1 cellular context compared by ENCODE assay signal in the genomic region with DNA sequence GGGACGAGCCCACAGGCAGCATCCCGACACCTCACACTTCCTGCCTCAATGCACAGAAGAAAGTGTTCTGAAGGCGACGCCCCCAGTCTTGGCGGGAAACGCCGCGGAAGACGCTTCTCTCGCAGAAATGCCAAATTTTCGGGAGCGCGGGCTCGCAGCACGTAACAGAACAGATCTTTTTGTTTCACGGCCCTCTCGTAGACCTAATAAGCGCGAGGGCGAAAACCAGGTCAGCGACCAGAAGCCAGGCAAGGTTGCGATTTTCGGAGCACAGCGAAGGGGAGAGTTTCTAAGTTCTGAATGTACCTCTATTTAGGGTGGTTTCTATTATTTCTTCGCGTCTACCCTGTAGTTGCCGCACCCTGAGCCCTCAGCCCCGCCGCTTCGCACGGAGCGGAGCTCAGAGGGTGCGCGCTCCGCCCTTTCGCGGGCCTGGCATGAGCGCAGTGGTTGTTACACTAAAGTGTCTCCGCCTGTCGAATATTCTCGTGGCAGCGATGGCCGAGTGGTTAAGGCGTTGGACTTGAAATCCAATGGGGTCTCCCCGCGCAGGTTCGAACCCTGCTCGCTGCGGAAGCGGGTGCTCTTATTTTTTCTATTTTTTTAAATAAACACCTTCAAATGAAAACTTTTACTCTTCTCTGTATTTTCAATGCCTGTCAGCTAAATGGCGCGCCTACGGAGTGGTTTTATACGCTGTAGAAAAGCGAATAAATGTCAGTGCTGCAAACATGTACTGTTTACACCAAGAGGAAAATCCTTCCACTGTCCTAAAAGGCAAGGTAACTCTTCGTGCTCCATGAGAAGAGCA.
TF ChIP-seq lines count a peak whose summit lies in the region.

No MANE protein-coding gene starts in this region.

TF ChIP-seq in HepG2, 621 proteins besides CTCF, POLR2A, EP300 and RAD21 (continued from another document and continues in another):
- no peak for TF ChIP-seq ZNF562 (CRISPR knock-in tag; IDR thresholded peaks at IDR 0.05; ENCODE audit: borderline replicate concordance)
- no peak for TF ChIP-seq RORA (CRISPR knock-in tag; IDR thresholded peaks at IDR 0.05)
- TF ChIP-seq ZBTB42 (CRISPR knock-in tag; IDR thresholded peaks at IDR 0.05), result no peak; the same call in 1 of the 2 replicates
- no peak for TF ChIP-seq PHF5A (CRISPR knock-in tag; IDR thresholded peaks at IDR 0.05; ENCODE audit: low read depth, unreplicated experiment)
- no peak; the same call in 1 of the 2 replicates for TF ChIP-seq HMG20B (CRISPR knock-in tag; conservative IDR thresholded peaks at IDR 0.05)
- no peak for TF ChIP-seq ZBTB3 (CRISPR knock-in tag; IDR thresholded peaks at IDR 0.05; ENCODE audit: borderline replicate concordance, low read depth)
- no peak for TF ChIP-seq PLRG1 (conservative IDR thresholded peaks at IDR 0.05)
- no peak for TF ChIP-seq RFX3 (CRISPR knock-in tag; IDR thresholded peaks at IDR 0.05)
- no peak for TF ChIP-seq KDM4B (CRISPR knock-in tag; IDR thresholded peaks at IDR 0.05)
- TF ChIP-seq ZNF329 (CRISPR knock-in tag; IDR thresholded peaks at IDR 0.05; ENCODE audit: low read depth), result no peak
- no peak for TF ChIP-seq MAFF (IDR thresholded peaks at IDR 0.05; ENCODE audit: low read depth, low read length)
- no peak for TF ChIP-seq NONO (IDR thresholded peaks at IDR 0.05)
- TF ChIP-seq NONO (CRISPR knock-in tag; conservative IDR thresholded peaks at IDR 0.05), result peak; percentile 49
- no peak for TF ChIP-seq LBX2 (CRISPR knock-in tag; IDR thresholded peaks at IDR 0.05; ENCODE audit: borderline replicate concordance)
- no peak; the same call in 1 of the 2 replicates for TF ChIP-seq SUZ12 (IDR thresholded peaks at IDR 0.05; ENCODE audit: low read depth, low read length)
- peak; percentile 88 for TF ChIP-seq SRSF1 (optimal IDR thresholded peaks at IDR 0.05; ENCODE audit: low read depth, low read length)
- TF ChIP-seq ZNF382 (CRISPR knock-in tag; IDR thresholded peaks at IDR 0.05; ENCODE audit: borderline replicate concordance), result no peak
- no peak for TF ChIP-seq ZNF343 (CRISPR knock-in tag; IDR thresholded peaks at IDR 0.05)
- peak; percentile 70; the same call in 1 of the 2 replicates for TF ChIP-seq ZBTB39 (CRISPR knock-in tag; IDR thresholded peaks at IDR 0.05)
- peak; percentile 26; the same call in 1 of the 2 replicates for TF ChIP-seq CCDC6 (CRISPR knock-in tag; IDR thresholded peaks at IDR 0.05)
- no peak for TF ChIP-seq SMARCE1 (IDR thresholded peaks at IDR 0.05; ENCODE audit: borderline replicate concordance)
- TF ChIP-seq, protein P1, sequence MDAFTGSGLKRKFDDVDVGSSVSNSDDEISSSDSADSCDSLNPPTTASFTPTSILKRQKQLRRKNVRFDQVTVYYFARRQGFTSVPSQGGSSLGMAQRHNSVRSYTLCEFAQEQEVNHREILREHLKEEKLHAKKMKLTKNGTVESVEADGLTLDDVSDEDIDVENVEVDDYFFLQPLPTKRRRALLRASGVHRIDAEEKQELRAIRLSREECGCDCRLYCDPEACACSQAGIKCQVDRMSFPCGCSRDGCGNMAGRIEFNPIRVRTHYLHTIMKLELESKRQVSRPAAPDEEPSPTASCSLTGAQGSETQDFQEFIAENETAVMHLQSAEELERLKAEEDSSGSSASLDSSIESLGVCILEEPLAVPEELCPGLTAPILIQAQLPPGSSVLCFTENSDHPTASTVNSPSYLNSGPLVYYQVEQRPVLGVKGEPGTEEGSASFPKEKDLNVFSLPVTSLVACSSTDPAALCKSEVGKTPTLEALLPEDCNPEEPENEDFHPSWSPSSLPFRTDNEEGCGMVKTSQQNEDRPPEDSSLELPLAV (CRISPR knock-in tag; conservative IDR thresholded peaks at IDR 0.05; ENCODE audit: low read depth), result no peak
- peak; percentile 58; the same call in 1 of the 2 replicates for TF ChIP-seq SP5 (CRISPR knock-in tag; IDR thresholded peaks at IDR 0.05; ENCODE audit: borderline replicate concordance, low read depth)
- peak; percentile 64; the same call in 1 of the 2 replicates for TF ChIP-seq ZNF430 (CRISPR knock-in tag; IDR thresholded peaks at IDR 0.05)
- TF ChIP-seq PCBP2 (optimal IDR thresholded peaks at IDR 0.05; ENCODE audit: low read depth, low read length, poor library complexity, severe bottlenecking), result no peak
- TF ChIP-seq PRPF4 (IDR thresholded peaks at IDR 0.05; ENCODE audit: low read depth, low read length, poor library complexity, severe bottlenecking), result no peak
- no peak for TF ChIP-seq KAT2B (IDR thresholded peaks at IDR 0.05; ENCODE audit: borderline replicate concordance, low read depth, low read length)
- TF ChIP-seq, protein P2, sequence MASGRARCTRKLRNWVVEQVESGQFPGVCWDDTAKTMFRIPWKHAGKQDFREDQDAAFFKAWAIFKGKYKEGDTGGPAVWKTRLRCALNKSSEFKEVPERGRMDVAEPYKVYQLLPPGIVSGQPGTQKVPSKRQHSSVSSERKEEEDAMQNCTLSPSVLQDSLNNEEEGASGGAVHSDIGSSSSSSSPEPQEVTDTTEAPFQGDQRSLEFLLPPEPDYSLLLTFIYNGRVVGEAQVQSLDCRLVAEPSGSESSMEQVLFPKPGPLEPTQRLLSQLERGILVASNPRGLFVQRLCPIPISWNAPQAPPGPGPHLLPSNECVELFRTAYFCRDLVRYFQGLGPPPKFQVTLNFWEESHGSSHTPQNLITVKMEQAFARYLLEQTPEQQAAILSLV (CRISPR knock-in tag; IDR thresholded peaks at IDR 0.05; ENCODE audit: borderline replicate concordance), result no peak; the same call in 1 of the 2 replicates
- TF ChIP-seq, protein P3, sequence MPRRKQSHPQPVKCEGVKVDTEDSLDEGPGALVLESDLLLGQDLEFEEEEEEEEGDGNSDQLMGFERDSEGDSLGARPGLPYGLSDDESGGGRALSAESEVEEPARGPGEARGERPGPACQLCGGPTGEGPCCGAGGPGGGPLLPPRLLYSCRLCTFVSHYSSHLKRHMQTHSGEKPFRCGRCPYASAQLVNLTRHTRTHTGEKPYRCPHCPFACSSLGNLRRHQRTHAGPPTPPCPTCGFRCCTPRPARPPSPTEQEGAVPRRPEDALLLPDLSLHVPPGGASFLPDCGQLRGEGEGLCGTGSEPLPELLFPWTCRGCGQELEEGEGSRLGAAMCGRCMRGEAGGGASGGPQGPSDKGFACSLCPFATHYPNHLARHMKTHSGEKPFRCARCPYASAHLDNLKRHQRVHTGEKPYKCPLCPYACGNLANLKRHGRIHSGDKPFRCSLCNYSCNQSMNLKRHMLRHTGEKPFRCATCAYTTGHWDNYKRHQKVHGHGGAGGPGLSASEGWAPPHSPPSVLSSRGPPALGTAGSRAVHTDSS (CRISPR knock-in tag; conservative IDR thresholded peaks at IDR 0.05), result no peak
- TF ChIP-seq TCF7 (IDR thresholded peaks at IDR 0.05; ENCODE audit: low read depth), result no peak
- TF ChIP-seq, protein P4, sequence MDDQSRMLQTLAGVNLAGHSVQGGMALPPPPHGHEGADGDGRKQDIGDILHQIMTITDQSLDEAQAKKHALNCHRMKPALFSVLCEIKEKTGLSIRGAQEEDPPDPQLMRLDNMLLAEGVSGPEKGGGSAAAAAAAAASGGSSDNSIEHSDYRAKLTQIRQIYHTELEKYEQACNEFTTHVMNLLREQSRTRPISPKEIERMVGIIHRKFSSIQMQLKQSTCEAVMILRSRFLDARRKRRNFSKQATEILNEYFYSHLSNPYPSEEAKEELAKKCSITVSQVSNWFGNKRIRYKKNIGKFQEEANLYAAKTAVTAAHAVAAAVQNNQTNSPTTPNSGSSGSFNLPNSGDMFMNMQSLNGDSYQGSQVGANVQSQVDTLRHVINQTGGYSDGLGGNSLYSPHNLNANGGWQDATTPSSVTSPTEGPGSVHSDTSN (CRISPR knock-in tag; IDR thresholded peaks at IDR 0.05; ENCODE audit: borderline replicate concordance), result no peak
- TF ChIP-seq RFX1 (IDR thresholded peaks at IDR 0.05), result no peak
- peak; percentile 98 for TF ChIP-seq MAF1 (CRISPR knock-in tag; IDR thresholded peaks at IDR 0.05; ENCODE audit: borderline replicate concordance)
- TF ChIP-seq, protein P5, sequence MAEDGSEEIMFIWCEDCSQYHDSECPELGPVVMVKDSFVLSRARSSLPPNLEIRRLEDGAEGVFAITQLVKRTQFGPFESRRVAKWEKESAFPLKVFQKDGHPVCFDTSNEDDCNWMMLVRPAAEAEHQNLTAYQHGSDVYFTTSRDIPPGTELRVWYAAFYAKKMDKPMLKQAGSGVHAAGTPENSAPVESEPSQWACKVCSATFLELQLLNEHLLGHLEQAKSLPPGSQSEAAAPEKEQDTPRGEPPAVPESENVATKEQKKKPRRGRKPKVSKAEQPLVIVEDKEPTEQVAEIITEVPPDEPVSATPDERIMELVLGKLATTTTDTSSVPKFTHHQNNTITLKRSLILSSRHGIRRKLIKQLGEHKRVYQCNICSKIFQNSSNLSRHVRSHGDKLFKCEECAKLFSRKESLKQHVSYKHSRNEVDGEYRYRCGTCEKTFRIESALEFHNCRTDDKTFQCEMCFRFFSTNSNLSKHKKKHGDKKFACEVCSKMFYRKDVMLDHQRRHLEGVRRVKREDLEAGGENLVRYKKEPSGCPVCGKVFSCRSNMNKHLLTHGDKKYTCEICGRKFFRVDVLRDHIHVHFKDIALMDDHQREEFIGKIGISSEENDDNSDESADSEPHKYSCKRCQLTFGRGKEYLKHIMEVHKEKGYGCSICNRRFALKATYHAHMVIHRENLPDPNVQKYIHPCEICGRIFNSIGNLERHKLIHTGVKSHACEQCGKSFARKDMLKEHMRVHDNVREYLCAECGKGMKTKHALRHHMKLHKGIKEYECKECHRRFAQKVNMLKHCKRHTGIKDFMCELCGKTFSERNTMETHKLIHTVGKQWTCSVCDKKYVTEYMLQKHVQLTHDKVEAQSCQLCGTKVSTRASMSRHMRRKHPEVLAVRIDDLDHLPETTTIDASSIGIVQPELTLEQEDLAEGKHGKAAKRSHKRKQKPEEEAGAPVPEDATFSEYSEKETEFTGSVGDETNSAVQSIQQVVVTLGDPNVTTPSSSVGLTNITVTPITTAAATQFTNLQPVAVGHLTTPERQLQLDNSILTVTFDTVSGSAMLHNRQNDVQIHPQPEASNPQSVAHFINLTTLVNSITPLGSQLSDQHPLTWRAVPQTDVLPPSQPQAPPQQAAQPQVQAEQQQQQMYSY (CRISPR knock-in tag; IDR thresholded peaks at IDR 0.05), result 0 out of 2 replicates have a peak, but pooled peaks have one; percentile 30
- no peak for TF ChIP-seq ZKSCAN5 (CRISPR knock-in tag; IDR thresholded peaks at IDR 0.05)
- no peak for TF ChIP-seq ZNF572 (CRISPR knock-in tag; IDR thresholded peaks at IDR 0.05)
- no peak for TF ChIP-seq NFE2L1 (CRISPR knock-in tag; IDR thresholded peaks at IDR 0.05; ENCODE audit: borderline replicate concordance)
- 0 out of 2 replicates have a peak, but pooled peaks have one; percentile 15 for TF ChIP-seq ZNF337 (CRISPR knock-in tag; IDR thresholded peaks at IDR 0.05; ENCODE audit: borderline replicate concordance, low read depth)
- TF ChIP-seq TBX2 (CRISPR knock-in tag; IDR thresholded peaks at IDR 0.05; ENCODE audit: borderline replicate concordance), result peak; percentile 75
- TF ChIP-seq MAFG (CRISPR knock-in tag; IDR thresholded peaks at IDR 0.05), result no peak
- TF ChIP-seq, protein P6, sequence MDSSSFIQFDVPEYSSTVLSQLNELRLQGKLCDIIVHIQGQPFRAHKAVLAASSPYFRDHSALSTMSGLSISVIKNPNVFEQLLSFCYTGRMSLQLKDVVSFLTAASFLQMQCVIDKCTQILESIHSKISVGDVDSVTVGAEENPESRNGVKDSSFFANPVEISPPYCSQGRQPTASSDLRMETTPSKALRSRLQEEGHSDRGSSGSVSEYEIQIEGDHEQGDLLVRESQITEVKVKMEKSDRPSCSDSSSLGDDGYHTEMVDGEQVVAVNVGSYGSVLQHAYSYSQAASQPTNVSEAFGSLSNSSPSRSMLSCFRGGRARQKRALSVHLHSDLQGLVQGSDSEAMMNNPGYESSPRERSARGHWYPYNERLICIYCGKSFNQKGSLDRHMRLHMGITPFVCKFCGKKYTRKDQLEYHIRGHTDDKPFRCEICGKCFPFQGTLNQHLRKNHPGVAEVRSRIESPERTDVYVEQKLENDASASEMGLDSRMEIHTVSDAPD (CRISPR knock-in tag; IDR thresholded peaks at IDR 0.05), result no peak
- no peak for TF ChIP-seq NFRKB (IDR thresholded peaks at IDR 0.05)
- peak; percentile 72; the same call in 1 of the 2 replicates for TF ChIP-seq ZNF138 (CRISPR knock-in tag; IDR thresholded peaks at IDR 0.05; ENCODE audit: low read depth)
- no peak for TF ChIP-seq TERF1 (CRISPR knock-in tag; IDR thresholded peaks at IDR 0.05)
- TF ChIP-seq SMAD9 (CRISPR knock-in tag; IDR thresholded peaks at IDR 0.05), result no peak
- TF ChIP-seq CREB3 (CRISPR knock-in tag; IDR thresholded peaks at IDR 0.05), result no peak
- no peak; the same call in 1 of the 2 replicates for TF ChIP-seq ZNF292 (CRISPR knock-in tag; IDR thresholded peaks at IDR 0.05; ENCODE audit: borderline replicate concordance, low read depth)
- no peak for TF ChIP-seq NFE2L2 (IDR thresholded peaks at IDR 0.05; ENCODE audit: low read length)
